In genomic region chr7:19872094-19872493, GRCh38 we compare ENCODE assay signal across 1 cellular context.
TF ChIP-seq lines count a peak whose summit lies in the region.

No MANE protein-coding gene starts in this region.

TF ChIP-seq in K562, 482 proteins besides CTCF, POLR2A, EP300 and RAD21 (continued from another document):
- TF ChIP-seq CLOCK (CRISPR knock-in tag; IDR thresholded peaks at IDR 0.05; ENCODE audit: borderline replicate concordance) (no peak), C11orf30 (IDR thresholded peaks at IDR 0.05; ENCODE audit: low read depth) (peak; percentile 35; the same call in 1 of the 2 replicates)
